ENCODE assay signal across 14 cellular contexts in the genomic region with DNA sequence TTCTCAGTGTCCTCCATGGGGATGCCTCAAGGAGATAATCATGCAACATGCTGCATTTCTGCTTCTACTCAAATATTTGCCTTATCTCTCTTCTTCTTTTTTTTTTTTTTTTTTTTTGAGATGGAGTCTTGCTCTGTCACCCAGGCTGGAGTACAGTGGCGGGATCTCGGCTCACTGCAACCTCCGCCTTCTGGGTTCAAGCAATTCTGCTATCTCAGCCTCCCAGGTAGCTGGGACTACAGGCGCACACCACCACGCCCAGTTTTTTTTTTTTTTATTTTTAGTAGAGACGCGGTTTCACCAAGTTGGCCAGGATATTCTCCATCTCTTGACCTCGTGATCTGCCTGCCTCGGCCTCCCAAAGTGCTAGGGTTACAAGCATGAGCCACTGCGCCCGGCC. TPM values are rescaled to one million over a fixed set of nuclear protein-coding genes. Genes with fewer than 3 reads are reported as not detected.
"Had no signal": no experiment of that assay in that cellular context is flagged by ENCODE, and none has a peak within 500 bp of the region (broad histone marks: within the 10 kb centered on the region; RNA-seq: fewer than 3 reads in every experiment).

No MANE protein-coding gene starts in this region.

RNA-seq across cellular contexts. Expression of a gene that starts 46.1 kb away (rescaled TPM):
- total RNA-seq: activated B cell treated with CpG ODN at 0.5 μM for 24 hours; activated CD4-positive, alpha-beta memory T cell treated with anti-CD3 and anti-CD28 coated beads for 36 hours; activated CD4-positive, alpha-beta memory T cell treated with anti-CD3 and anti-CD28 coated beads, Interleukin-2, amount 10 ng/mL, durations not matched to agents 7 days and 5 days; activated CD4-positive, alpha-beta T cell treated with anti-CD3 and anti-CD28 coated beads for 36 hours; activated CD4-positive, alpha-beta T cell treated with anti-CD3 and anti-CD28 coated beads, Interleukin-2, amount 10 ng/mL, durations not matched to agents 24 days and 14 days; activated CD4-positive, alpha-beta T cell treated with anti-CD3 and anti-CD28 coated beads, Interleukin-2, amount 10 ng/mL, durations not matched to agents 7 days and 5 days; activated CD8-positive, alpha-beta memory T cell treated with anti-CD3 and anti-CD28 coated beads for 36 hours; activated CD8-positive, alpha-beta memory T cell treated with anti-CD3 and anti-CD28 coated beads, Interleukin-2, amount 10 ng/mL, durations not matched to agents 7 days and 5 days; activated CD8-positive, alpha-beta T cell treated with anti-CD3 and anti-CD28 coated beads for 36 hours; activated CD8-positive, alpha-beta T cell treated with anti-CD3 and anti-CD28 coated beads, Interleukin-2, amount 10 ng/mL, durations not matched to agents 7 days and 5 days; T-cell; T-helper 1 cell treated with Interleukin-12 subunit alpha and Interleukin-12 subunit beta and Interleukin-4 antibody, amounts not matched to agents 30 ng/mL and 1 ng/mL, for 36 hours; T-helper 2 cell treated with Interferon-gamma antibody and Interleukin-4, amounts not matched to agents 100 ng/mL and 5 ng/mL, for 36 hours; WTC11 had no signal
